9 cellular contexts compared by ENCODE assay signal in the genomic region with DNA sequence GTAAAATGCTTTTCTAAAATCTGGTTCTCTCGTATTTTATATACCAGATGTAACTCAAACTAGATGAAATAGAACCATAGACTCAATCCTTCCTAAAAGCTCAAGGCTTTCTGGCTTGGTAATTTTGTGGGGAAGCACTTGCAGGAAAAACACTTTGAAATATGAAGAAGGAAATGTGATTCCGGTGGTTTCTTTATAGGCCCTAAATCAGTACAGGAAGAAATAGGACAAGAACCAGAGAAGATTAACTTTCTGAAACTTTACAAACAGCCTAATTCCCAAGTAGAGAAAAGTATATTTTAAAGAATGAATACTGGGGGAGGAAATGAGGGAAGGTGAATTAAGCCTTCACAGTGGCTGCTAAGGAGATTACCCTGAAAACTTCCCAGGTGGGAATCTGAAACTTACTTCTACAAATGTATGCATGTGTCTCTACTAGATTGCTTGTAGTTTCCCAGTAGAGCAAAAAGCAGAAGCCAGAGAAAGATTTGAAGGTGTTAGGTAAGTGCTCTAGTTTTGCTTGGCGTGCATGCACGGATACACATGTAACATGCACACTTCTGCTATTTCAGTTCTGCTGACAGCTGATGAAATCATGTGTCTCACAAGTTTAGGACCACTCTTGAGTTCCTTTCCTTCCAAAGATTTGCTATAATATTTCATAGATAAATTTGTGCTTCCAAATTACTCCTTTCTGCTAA.
DNase-seq lines count a peak whose midpoint lies in the region; ATAC-seq, FAIRE-seq and TF ChIP-seq lines count a peak whose summit lies in the region.
"Had no signal": no experiment of that assay in that cellular context is flagged by ENCODE, and none has a peak within 500 bp of the region (broad histone marks: within the 10 kb centered on the region; RNA-seq: fewer than 3 reads in every experiment).

No MANE protein-coding gene starts in this region.

- no peak overlapping the region for H3K4me2 ChIP-seq in HepG2 (ENCODE audit: low read depth, low read length)

- TF ChIP-seq EP300 in HepG2 (IDR thresholded peaks at IDR 0.05; ENCODE audit: low read depth in 2 of 2, low read length in 2 of 2), result no peak
- no peak for TF ChIP-seq EP300 in HepG2 (CRISPR knock-in tag; IDR thresholded peaks at IDR 0.05; ENCODE audit: borderline replicate concordance)

- TF ChIP-seq CTCF in right lobe of liver (IDR thresholded peaks at IDR 0.05), result no peak
- no peak for TF ChIP-seq CTCF in HepG2 (CRISPR knock-in tag; IDR thresholded peaks at IDR 0.05)
- no peak for TF ChIP-seq CTCF in dorsolateral prefrontal cortex (IDR thresholded peaks at IDR 0.05 in 54 of 56, conservative IDR thresholded peaks at IDR 0.05 in 2 of 56; ENCODE audit: low read depth in 1 of 56, partially characterized antibody in 56 of 56)
- TF ChIP-seq CTCF in uterus (IDR thresholded peaks at IDR 0.05), result no peak

- no peak overlapping the region for H3K4me3 ChIP-seq in right lobe of liver
- H3K4me3 ChIP-seq in HepG2 (replicated peaks in 1 of 3; ENCODE audit: insufficient read depth in 1 of 3, low read depth in 2 of 3, low read length in 3 of 3), result no peak overlapping the region
- H3K4me3 ChIP-seq in dorsolateral prefrontal cortex, result no peak overlapping the region
- no peak overlapping the region for H3K4me3 ChIP-seq in uterus
- H3K4me3 ChIP-seq: pancreas had no signal

- peaks cover 73% of the 10 kb centered on the region for H3K79me2 ChIP-seq in HepG2 (ENCODE audit: insufficient read depth, low read length)

- H3K27ac ChIP-seq in right lobe of liver (peak overlapping the region in 1 of 3 donors; percentile 3), HepG2 (ENCODE audit: extremely low read length, insufficient read depth, low read length) (no peak overlapping the region), dorsolateral prefrontal cortex (peak overlapping the region in 43 of 59 donors; percentile 2 to 68 (median 48)), uterus (peak overlapping the region; percentile 79 to 99)

- no peaks in the 10 kb centered on the region for H3K36me3 ChIP-seq in right lobe of liver
- H3K36me3 ChIP-seq in HepG2 (replicated peaks in 1 of 2; ENCODE audit: control insufficient read depth in 1 of 2, insufficient read depth in 2 of 2, low read length in 2 of 2), result no peaks in the 10 kb centered on the region
- no peaks in the 10 kb centered on the region for H3K36me3 ChIP-seq in uterus
- H3K36me3 ChIP-seq: pancreas had no signal

- H3K4me1 ChIP-seq in right lobe of liver (peaks cover 0 to 68% (median 16%) of the 10 kb centered on the region in 4 donors), HepG2 (ENCODE audit: insufficient read depth, low read length) (peaks cover 40% of the 10 kb centered on the region), uterus (peaks cover 20 to 54% of the 10 kb centered on the region in 2 donors)

- in situ Hi-C loops in HepG2 (cut with HindIII; ENCODE audit: extremely low pct_ligation_motif_present, low pct_unique_long_range_greater_than_20kb), result no loop called here

- TF ChIP-seq POLR2A in right lobe of liver (IDR thresholded peaks at IDR 0.05) (no peak), HepG2 (IDR thresholded peaks at IDR 0.05; ENCODE audit: insufficient read depth in 1 of 2, low read depth in 2 of 2, low read length in 2 of 2) (no peak), uterus (IDR thresholded peaks at IDR 0.05) (no peak)

- H3K27me3 ChIP-seq in right lobe of liver, result no peaks in the 10 kb centered on the region
- H3K27me3 ChIP-seq in HepG2 (ENCODE audit: control insufficient read depth in 1 of 2, insufficient read depth in 2 of 2, low read length in 2 of 2), result no peaks in the 10 kb centered on the region
- no peaks in the 10 kb centered on the region for H3K27me3 ChIP-seq in dorsolateral prefrontal cortex
- H3K27me3 ChIP-seq in uterus, result no peaks in the 10 kb centered on the region
- H3K27me3 ChIP-seq: pancreas had no signal

- no peak overlapping the region for H2AFZ ChIP-seq in HepG2 (ENCODE audit: low read length)

- intact Hi-C loops in right lobe of liver (cut with DNase I) (no loop called here), HepG2 (cut with micrococcal nuclease; ENCODE audit: unreplicated experiment) (no loop called here), dorsolateral prefrontal cortex (cut with DNase I) (no loop called here), uterus (cut with DNase I; ENCODE audit: low total_unique reads) (no loop called here), posterior vena cava (cut with DNase I) (no loop called here)

- no TSS peak for BruUV-seq in HepG2 (replicated peaks; lab: Mats Ljungman, UMichigan)

- DNase-seq in right lobe of liver, result no peak
- DNase-seq in HepG2 (ENCODE audit: low spot score), result no peak
- no peak for DNase-seq in dorsolateral prefrontal cortex
- no peak for DNase-seq in uterus
- no peak for DNase-seq in posterior vena cava (ENCODE audit: low spot score)
- DNase-seq in kidney glomerular epithelial cell (lab: John Stamatoyannopoulos, UW), result no peak
- no peak for DNase-seq in stimulated activated CD4-positive, alpha-beta T cell treated with anti-CD3 and anti-CD28 coated beads, Interleukin-4, amount 100 ng/mL, for 24 hours
- DNase-seq: pancreas had no signal

- ATAC-seq in right lobe of liver, result peak; percentile 33 to 61 (median 45)
- ATAC-seq in HepG2, result no peak
- peak; percentile 87 for ATAC-seq in HG03280 (IDR thresholded peaks at IDR 0.05; ENCODE audit: unreplicated experiment)

- FAIRE-seq in HepG2 (lab: Jason Lieb, UNC), result no peak
- FAIRE-seq: pancreas had no signal

- H3K9me3 ChIP-seq in right lobe of liver, result no peaks in the 10 kb centered on the region
- no peaks in the 10 kb centered on the region for H3K9me3 ChIP-seq in HepG2 (ENCODE audit: low read length)
- H3K9me3 ChIP-seq in uterus, result no peaks in the 10 kb centered on the region
- H3K9me3 ChIP-seq: pancreas had no signal

- H3K9ac ChIP-seq in HepG2 (ENCODE audit: insufficient read depth, low read depth, low read length), result no peak overlapping the region

- 20% methylated on average over 4 of the region's 4 CpGs for WGBS in right lobe of liver (ENCODE audit: insufficient coverage, low coverage, low lambda C conversion rate, missing lambda C conversion rate)
- WGBS in HepG2 (ENCODE audit: low lambda C conversion rate), result 95% methylated on average over 4 of the region's 4 CpGs

- POLR2A ChIA-PET in HepG2 (lab: Yijun Ruan, JAX), result no interaction called here

- CTCF ChIA-PET in HepG2 (lab: Yijun Ruan, JAX; ENCODE audit: low intra/inter-chr PET ratio, low total read pairs), result no interaction called here

- peaks cover 21% of the 10 kb centered on the region for H4K20me1 ChIP-seq in HepG2 (ENCODE audit: insufficient read depth, low read length)

- no peak for TF ChIP-seq RAD21 in HepG2 (CRISPR knock-in tag; IDR thresholded peaks at IDR 0.05)

TF ChIP-seq in HepG2, 621 proteins besides CTCF, POLR2A, EP300 and RAD21 (continues in another document):
- TF ChIP-seq RBFOX2 (IDR thresholded peaks at IDR 0.05; ENCODE audit: low read depth, low read length), result no peak
- TF ChIP-seq DPF2 (CRISPR knock-in tag; IDR thresholded peaks at IDR 0.05; ENCODE audit: borderline replicate concordance, low read depth), result no peak
- TF ChIP-seq, protein P1, sequence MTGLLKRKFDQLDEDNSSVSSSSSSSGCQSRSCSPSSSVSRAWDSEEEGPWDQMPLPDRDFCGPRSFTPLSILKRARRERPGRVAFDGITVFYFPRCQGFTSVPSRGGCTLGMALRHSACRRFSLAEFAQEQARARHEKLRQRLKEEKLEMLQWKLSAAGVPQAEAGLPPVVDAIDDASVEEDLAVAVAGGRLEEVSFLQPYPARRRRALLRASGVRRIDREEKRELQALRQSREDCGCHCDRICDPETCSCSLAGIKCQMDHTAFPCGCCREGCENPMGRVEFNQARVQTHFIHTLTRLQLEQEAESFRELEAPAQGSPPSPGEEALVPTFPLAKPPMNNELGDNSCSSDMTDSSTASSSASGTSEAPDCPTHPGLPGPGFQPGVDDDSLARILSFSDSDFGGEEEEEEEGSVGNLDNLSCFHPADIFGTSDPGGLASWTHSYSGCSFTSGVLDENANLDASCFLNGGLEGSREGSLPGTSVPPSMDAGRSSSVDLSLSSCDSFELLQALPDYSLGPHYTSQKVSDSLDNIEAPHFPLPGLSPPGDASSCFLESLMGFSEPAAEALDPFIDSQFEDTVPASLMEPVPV (CRISPR knock-in tag; IDR thresholded peaks at IDR 0.05), result no peak
- TF ChIP-seq MLX (CRISPR knock-in tag; IDR thresholded peaks at IDR 0.05), result no peak
- no peak for TF ChIP-seq MAF1 (CRISPR knock-in tag; IDR thresholded peaks at IDR 0.05; ENCODE audit: borderline replicate concordance)
- TF ChIP-seq FOXK1 (CRISPR knock-in tag; IDR thresholded peaks at IDR 0.05; ENCODE audit: borderline replicate concordance, low read depth), result no peak
- TF ChIP-seq, protein P2, sequence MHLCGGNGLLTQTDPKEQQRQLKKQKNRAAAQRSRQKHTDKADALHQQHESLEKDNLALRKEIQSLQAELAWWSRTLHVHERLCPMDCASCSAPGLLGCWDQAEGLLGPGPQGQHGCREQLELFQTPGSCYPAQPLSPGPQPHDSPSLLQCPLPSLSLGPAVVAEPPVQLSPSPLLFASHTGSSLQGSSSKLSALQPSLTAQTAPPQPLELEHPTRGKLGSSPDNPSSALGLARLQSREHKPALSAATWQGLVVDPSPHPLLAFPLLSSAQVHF (CRISPR knock-in tag; IDR thresholded peaks at IDR 0.05), result no peak
- TF ChIP-seq MZF1 (CRISPR knock-in tag; IDR thresholded peaks at IDR 0.05; ENCODE audit: borderline replicate concordance), result no peak
- TF ChIP-seq, protein P3, sequence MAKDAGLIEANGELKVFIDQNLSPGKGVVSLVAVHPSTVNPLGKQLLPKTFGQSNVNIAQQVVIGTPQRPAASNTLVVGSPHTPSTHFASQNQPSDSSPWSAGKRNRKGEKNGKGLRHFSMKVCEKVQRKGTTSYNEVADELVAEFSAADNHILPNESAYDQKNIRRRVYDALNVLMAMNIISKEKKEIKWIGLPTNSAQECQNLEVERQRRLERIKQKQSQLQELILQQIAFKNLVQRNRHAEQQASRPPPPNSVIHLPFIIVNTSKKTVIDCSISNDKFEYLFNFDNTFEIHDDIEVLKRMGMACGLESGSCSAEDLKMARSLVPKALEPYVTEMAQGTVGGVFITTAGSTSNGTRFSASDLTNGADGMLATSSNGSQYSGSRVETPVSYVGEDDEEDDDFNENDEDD (CRISPR knock-in tag; IDR thresholded peaks at IDR 0.05; ENCODE audit: borderline replicate concordance), result no peak
- TF ChIP-seq HDAC6 (IDR thresholded peaks at IDR 0.05; ENCODE audit: low read depth, low read length), result no peak
- TF ChIP-seq ZNF264 (CRISPR knock-in tag; IDR thresholded peaks at IDR 0.05), result no peak
- TF ChIP-seq ASH2L (IDR thresholded peaks at IDR 0.05; ENCODE audit: insufficient read length, low read depth, low read length), result no peak
